ENCODE assay signal across 21 cellular contexts in genomic region chr4:73731968-73732610, GRCh38. TPM values are rescaled to one million over a fixed set of nuclear protein-coding genes. Genes with fewer than 3 reads are reported as not detected.
DNase-seq lines count a peak whose midpoint lies in the region; ATAC-seq, FAIRE-seq and TF ChIP-seq lines count a peak whose summit lies in the region.
"Had no signal": no experiment of that assay in that cellular context is flagged by ENCODE, and none has a peak within 500 bp of the region (broad histone marks: within the 10 kb centered on the region; RNA-seq: fewer than 3 reads in every experiment).

No MANE protein-coding gene starts in this region.

- TF ChIP-seq CTCF in GM23338 (conservative IDR thresholded peaks at IDR 0.05; ENCODE audit: low read depth in 2 of 2) (no peak), endothelial cell (IDR thresholded peaks at IDR 0.05; ENCODE audit: unreplicated experiment) (no peak)

- no peaks in the 10 kb centered on the region for H4K20me1 ChIP-seq in GM23338 (replicated peaks; ENCODE audit: insufficient read depth)

- DNase-seq in GM23338 (ENCODE audit: low spot score) (no peak), NOMO-1 treated with dmso at 0.1 percent for 144 hours (lab: John Stamatoyannopoulos, UW; ENCODE audit: unreplicated experiment) (peak; percentile 89), endothelial cell (ENCODE audit: low spot score) (no peak), superior temporal gyrus (ENCODE audit: extremely low spot score) (no peak), cortex of kidney (lab: John Stamatoyannopoulos, UW) (no peak), RCC 7860 (ENCODE audit: low spot score) (no peak)
- no peak for DNase-seq in natural killer cell treated with Interleukin-12 subunit alpha and Interleukin-12 subunit beta and Interleukin-15 and Interleukin-18, amount 100 ng/mL, for 72 hours (ENCODE audit: low spot score)
- DNase-seq: activated CD4-positive, alpha-beta T cell treated with anti-CD3 and anti-CD28 coated beads, Interleukin-2, amount 50 U/mL, for 1 hour; BE2C; Karpas-422; NCI-H187; NCI-H446 treated with DMSO at 0.1 percent for 48 hours; ovary; stimulated activated CD4-positive, alpha-beta T cell treated with anti-CD3 and anti-CD28 coated beads, Interleukin-4, amount 100 ng/mL, for 24 hours; stimulated activated CD8-positive, alpha-beta memory T cell treated with anti-CD3 and anti-CD28 coated beads, Interleukin-4, amount 100 ng/mL, for 48 hours had no signal

- H3K27me3 ChIP-seq in GM23338 (ENCODE audit: insufficient read depth), result no peaks in the 10 kb centered on the region
- H3K27me3 ChIP-seq: BE2C, esophagus muscularis mucosa, heart right ventricle, ovary had no signal

- H3F3A ChIP-seq in GM23338 (replicated peaks; ENCODE audit: low read depth), result no peaks in the 10 kb centered on the region

- FAIRE-seq in RCC 7860 (lab: Jason Lieb, UNC), result no peak
- FAIRE-seq: keratinocyte, TTC549 had no signal

- H3K27ac Mint-ChIP-seq in GM23338 (no peak overlapping the region), endothelial cell (ENCODE audit: unreplicated experiment) (peak overlapping the region; percentile 74)
- peak overlapping the region; percentile 56 to 63 for H3K27ac Mint-ChIP-seq in natural killer cell treated with Interleukin-12 subunit alpha and Interleukin-12 subunit beta and Interleukin-15 and Interleukin-18, amount 100 ng/mL, for 72 hours
- H3K27ac Mint-ChIP-seq: activated naive CD4-positive, alpha-beta T cell treated with anti-CD3 and anti-CD28 coated beads, Interleukin-2, amount 50 U/mL, for 24 hours had no signal

- no peaks in the 10 kb centered on the region for H3K36me3 ChIP-seq in GM23338 (ENCODE audit: insufficient read depth)
- H3K36me3 ChIP-seq: BE2C, esophagus muscularis mucosa, heart right ventricle, ovary had no signal

- no peaks in the 10 kb centered on the region; the same call in 1 of the 2 replicates for H3K4me1 ChIP-seq in GM23338 (ENCODE audit: insufficient read depth)
- H3K4me1 ChIP-seq: BE2C had no signal

- no peak overlapping the region for H3K4me3 Mint-ChIP-seq in GM23338
- H3K4me3 Mint-ChIP-seq in endothelial cell (ENCODE audit: unreplicated experiment), result no peak overlapping the region
- peak overlapping the region; percentile 33 for H3K4me3 Mint-ChIP-seq in natural killer cell treated with Interleukin-12 subunit alpha and Interleukin-12 subunit beta and Interleukin-15 and Interleukin-18, amount 100 ng/mL, for 72 hours
- H3K4me3 Mint-ChIP-seq: activated naive CD4-positive, alpha-beta T cell treated with anti-CD3 and anti-CD28 coated beads, Interleukin-2, amount 50 U/mL, for 24 hours had no signal

- H3K9me3 Mint-ChIP-seq in GM23338 (no peaks in the 10 kb centered on the region), endothelial cell (ENCODE audit: unreplicated experiment) (no peaks in the 10 kb centered on the region)
- H3K9me3 Mint-ChIP-seq in natural killer cell treated with Interleukin-12 subunit alpha and Interleukin-12 subunit beta and Interleukin-15 and Interleukin-18, amount 100 ng/mL, for 72 hours, result peaks cover 5% of the 10 kb centered on the region
- H3K9me3 Mint-ChIP-seq: activated naive CD4-positive, alpha-beta T cell treated with anti-CD3 and anti-CD28 coated beads, Interleukin-2, amount 50 U/mL, for 24 hours had no signal

- H2AFZ ChIP-seq in GM23338, result peak overlapping the region; percentile 57; the same call in 1 of the 2 replicates

- H3K4me3 ChIP-seq in GM23338, result no peak overlapping the region
- H3K4me3 ChIP-seq: esophagus muscularis mucosa, heart right ventricle, ovary had no signal

- ATAC-seq in GM23338, result no peak
- peak in 1 of 2 donors; percentile 55 for ATAC-seq in natural killer cell treated with Interleukin-12 subunit alpha and Interleukin-12 subunit beta and Interleukin-15 and Interleukin-18, amount 100 ng/mL, for 72 hours
- ATAC-seq in HG03565 (IDR thresholded peaks at IDR 0.05; ENCODE audit: unreplicated experiment), result no peak

- no peak overlapping the region for H3K27ac ChIP-seq in GM23338 (ENCODE audit: low read depth)
- H3K27ac ChIP-seq: esophagus muscularis mucosa, ovary had no signal

- H3K79me2 ChIP-seq in GM23338 (replicated peaks; ENCODE audit: insufficient read depth), result no peaks in the 10 kb centered on the region

- H3K36me3 Mint-ChIP-seq in GM23338 (ENCODE audit: low read depth), result no peaks in the 10 kb centered on the region
- H3K36me3 Mint-ChIP-seq in endothelial cell (ENCODE audit: low read depth, unreplicated experiment), result no peaks in the 10 kb centered on the region
- no peaks in the 10 kb centered on the region for H3K36me3 Mint-ChIP-seq in natural killer cell treated with Interleukin-12 subunit alpha and Interleukin-12 subunit beta and Interleukin-15 and Interleukin-18, amount 100 ng/mL, for 72 hours
- H3K36me3 Mint-ChIP-seq: activated naive CD4-positive, alpha-beta T cell treated with anti-CD3 and anti-CD28 coated beads, Interleukin-2, amount 50 U/mL, for 24 hours had no signal

- H3K9me2 ChIP-seq in GM23338 (ENCODE audit: insufficient read depth), result no peaks in the 10 kb centered on the region

- H3K27me3 Mint-ChIP-seq in GM23338 (ENCODE audit: insufficient read depth, low read depth, poor library complexity) (peaks cover 2% of the 10 kb centered on the region), endothelial cell (ENCODE audit: unreplicated experiment) (no peaks in the 10 kb centered on the region)
- H3K27me3 Mint-ChIP-seq in natural killer cell treated with Interleukin-12 subunit alpha and Interleukin-12 subunit beta and Interleukin-15 and Interleukin-18, amount 100 ng/mL, for 72 hours, result no peaks in the 10 kb centered on the region

- H3K4me1 Mint-ChIP-seq in GM23338 (peaks cover 4% of the 10 kb centered on the region; the same call in 1 of the 3 replicates), endothelial cell (ENCODE audit: unreplicated experiment) (peaks cover 27% of the 10 kb centered on the region)
- peaks cover 3 to 7% of the 10 kb centered on the region in 2 donors for H3K4me1 Mint-ChIP-seq in natural killer cell treated with Interleukin-12 subunit alpha and Interleukin-12 subunit beta and Interleukin-15 and Interleukin-18, amount 100 ng/mL, for 72 hours (ENCODE audit: low read depth in 2 of 2)
- H3K4me1 Mint-ChIP-seq: activated naive CD4-positive, alpha-beta T cell treated with anti-CD3 and anti-CD28 coated beads, Interleukin-2, amount 50 U/mL, for 24 hours had no signal

- no peak overlapping the region for H3K4me2 ChIP-seq in GM23338

TF ChIP-seq in GM23338, 12 proteins besides CTCF, POLR2A, EP300 and RAD21 (continues in another document):
- TF ChIP-seq ZNF331 (CRISPR knock-in tag; IDR thresholded peaks at IDR 0.05; ENCODE audit: low read depth) (no peak), EZH2phosphoT487 (IDR thresholded peaks at IDR 0.05; ENCODE audit: unreplicated experiment) (no peak), ETS1 (IDR thresholded peaks at IDR 0.05) (no peak), STAT1 (IDR thresholded peaks at IDR 0.05; ENCODE audit: unreplicated experiment) (no peak)

RNA-seq across cellular contexts. Expression of gene CXCL8, which starts 8.3 kb away (rescaled TPM):
- not detected in 2 replicates for total RNA-seq in GM23338 (2014; rRNA removed; shearing (Covaris generic))
- 0.11 and 0.12 TPM in 2 replicates for polyA plus RNA-seq in GM23338 (2016; fragmentation: Nextera tagmentation; extraction: Ambion mirVana)
- not detected for total RNA-seq in endothelial cell (ENCODE audit: unreplicated experiment)
- total RNA-seq in natural killer cell treated with Interleukin-12 subunit alpha and Interleukin-12 subunit beta and Interleukin-15 and Interleukin-18, amount 100 ng/mL, for 72 hours, result 100 to 1,000 TPM in 1 of 2 donors, 10 to 100 TPM in 1; 61.9 to 159 TPM

Comparison
In these comparisons a context has a peak if more than half of its experiments do, and no peak if none do; other contexts are left out.
1. RNA of gene CXCL8, which starts 8.3 kb away (total RNA-seq): 61.9 to 159 TPM in natural killer cell treated with Interleukin-12 subunit alpha and Interleukin-12 subunit beta and Interleukin-15 and Interleukin-18, amount 100 ng/mL, for 72 hours; not detected in endothelial cell (single experiment) and not detected in GM23338; every median in the first group is over 10 times any median in the second.